Comparison of ENCODE assay signal across 12 cellular contexts in genomic region chr22:32469799-32470212, GRCh38. TPM values are rescaled to one million over a fixed set of nuclear protein-coding genes. Genes with fewer than 3 reads are reported as not detected.
DNase-seq lines count a peak whose midpoint lies in the region; ATAC-seq and TF ChIP-seq lines count a peak whose summit lies in the region.
"Had no signal": no experiment of that assay in that cellular context is flagged by ENCODE, and none has a peak within 500 bp of the region (broad histone marks: within the 10 kb centered on the region; RNA-seq: fewer than 3 reads in every experiment).

No MANE protein-coding gene starts in this region.

- no peak overlapping the region for H4K5ac ChIP-seq in IMR-90 (ENCODE audit: low read depth, low read length)

- TF ChIP-seq RAD21 in IMR-90 (IDR thresholded peaks at IDR 0.05; ENCODE audit: low read length): no peak

- H3K36me3 ChIP-seq in IMR-90 (ENCODE audit: control insufficient read depth, insufficient read depth, low read length): no peaks in the 10 kb centered on the region

- in situ Hi-C loops in IMR-90 (cut with MboI; ENCODE audit: low sequenced_read_pairs): loop anchor here (5.0 to 25.0 kb wide), 3 partner anchors 58 to 742 kb away; partner anchors contain the start of gene RTCB

- no peak overlapping the region for H3K4me3 ChIP-seq in AG10803 (ENCODE audit: low read length)
- H3K4me3 ChIP-seq in IMR-90 (ENCODE audit: insufficient read depth, low read depth, low read length): no peak overlapping the region

- H3K23ac ChIP-seq in IMR-90 (ENCODE audit: low read depth, low read length): no peak overlapping the region

- peaks cover 6% of the 10 kb centered on the region for H3K27me3 ChIP-seq in IMR-90 (ENCODE audit: control insufficient read depth, insufficient read depth, low read length)

- H2BK20ac ChIP-seq in IMR-90 (ENCODE audit: low read depth, low read length): peak overlapping the region; percentile 71; the same call in 1 of the 2 replicates

- no peak for TF ChIP-seq CTCF in AG10803 (conservative IDR thresholded peaks at IDR 0.05; ENCODE audit: low read length)
- TF ChIP-seq CTCF in IMR-90 (conservative IDR thresholded peaks at IDR 0.05; ENCODE audit: low read depth, low read length): no peak

- H3K4ac ChIP-seq in IMR-90 (ENCODE audit: low read depth, low read length): peak overlapping the region; percentile 61; the same call in 1 of the 2 replicates

- H3K9ac ChIP-seq in IMR-90 (ENCODE audit: low read depth, low read length): no peak overlapping the region

- H3K4me1 ChIP-seq in IMR-90 (ENCODE audit: control insufficient read depth, insufficient read depth, low read length): peaks cover 15% of the 10 kb centered on the region

- peak overlapping the region; percentile 80 for H2AFZ ChIP-seq in IMR-90 (replicated peaks; ENCODE audit: low read length, poor library complexity)

- H2BK120ac ChIP-seq in IMR-90 (ENCODE audit: low read depth, low read length): peak overlapping the region; percentile 72; the same call in 1 of the 2 replicates

- CTCF ChIA-PET in IMR-90 (lab: Yijun Ruan, JAX): interaction anchor here (0.8 to 2.1 kb wide), 3 partner anchors 8 to 499 kb away, joined by 3 to 6 read pairs (median 3); no protein-coding TSS in a partner anchor

- H3K9me1 ChIP-seq in IMR-90 (ENCODE audit: insufficient read depth, low read length): peaks cover 8% of the 10 kb centered on the region

- H4K91ac ChIP-seq in IMR-90 (ENCODE audit: insufficient read depth, low read depth, low read length): no peak overlapping the region

- no TSS peak for BruUV-seq in IMR-90 (replicated peaks; lab: Mats Ljungman, UMichigan)

- H3K18ac ChIP-seq in IMR-90 (ENCODE audit: low read depth, low read length): no peak overlapping the region

- peak; percentile 86 for DNase-seq in AG10803 (ENCODE audit: low read depth)
- DNase-seq in IMR-90: peak; percentile 84
- peak; percentile 89 for DNase-seq in kidney tubule cell (ENCODE audit: low spot score)
- no peak for DNase-seq in left ventricle myocardium superior
- DNase-seq: activated CD4-positive, CD25-positive, alpha-beta regulatory T cell; naive B cell; NCI-H2029; stimulated activated CD8-positive, alpha-beta memory T cell treated with anti-CD3 and anti-CD28 coated beads, Interleukin-4, amount 100 ng/mL, for 48 hours had no signal

- peak overlapping the region; percentile 14; the same call in 1 of the 2 replicates for H3K4me2 ChIP-seq in IMR-90 (ENCODE audit: low read depth, low read length)

- H3K27ac ChIP-seq in IMR-90 (ENCODE audit: insufficient read depth, low read length) (no peak overlapping the region), angular gyrus (ENCODE audit: low read depth, low read length) (peak overlapping the region; percentile 59)

- peak overlapping the region; percentile 93 for H2AK5ac ChIP-seq in IMR-90 (ENCODE audit: low read depth, low read length)

- H4K20me1 ChIP-seq in IMR-90 (ENCODE audit: insufficient read depth, low read length): no peaks in the 10 kb centered on the region

- peaks cover 0 to 5% of the 10 kb centered on the region in 2 experiments; a peak in 2 of 4 replicates for H3K79me1 ChIP-seq in IMR-90 (ENCODE audit: low read depth in 1 of 2, low read length in 2 of 2)

- no peak overlapping the region for H3K56ac ChIP-seq in IMR-90 (ENCODE audit: extremely low read depth, insufficient read depth, low read length)

- ATAC-seq in IMR-90 (ENCODE audit: low read depth) (peak; percentile 56), left ventricle myocardium superior (no peak), GM21447 (IDR thresholded peaks at IDR 0.05; ENCODE audit: unreplicated experiment) (no peak), GM21390 (IDR thresholded peaks at IDR 0.05; ENCODE audit: unreplicated experiment) (no peak), HG02571 (IDR thresholded peaks at IDR 0.05; ENCODE audit: unreplicated experiment) (no peak)

- dilution Hi-C loops in IMR-90 (cut with HindIII; ENCODE audit: low sequenced_read_pairs, unreplicated experiment): no loop called here

- TF ChIP-seq POLR2A in IMR-90 (IDR thresholded peaks at IDR 0.05; ENCODE audit: low read depth, low read length): no peak

- H3K9me3 ChIP-seq in IMR-90 (ENCODE audit: control insufficient read depth, insufficient read depth, low read length): no peaks in the 10 kb centered on the region

- peak overlapping the region; percentile 4 for H2AK9ac ChIP-seq in IMR-90 (replicated peaks; ENCODE audit: low read depth, low read length, poor library complexity)

- 0 out of 3 replicates have a peak overlapping the region, but pooled peaks have one; percentile 13 for H2BK15ac ChIP-seq in IMR-90 (ENCODE audit: low read depth, low read length)

- H4K8ac ChIP-seq in IMR-90 (ENCODE audit: low read depth in 2 of 2, low read length in 2 of 2): peak overlapping the region in 1 of 2 experiments; percentile 62; a peak in 1 of 4 replicates

- 0 out of 2 replicates have a peak overlapping the region, but pooled peaks have one; percentile 20 for H3K14ac ChIP-seq in IMR-90 (replicated peaks; ENCODE audit: low read depth, low read length)

- POLR2A ChIA-PET in IMR-90 (lab: Charles Lee; ENCODE audit: unreplicated experiment): no interaction called here

- 0% methylated on average over 2 of the region's 6 CpGs; no CpG with 5 or more reads in 1 of the 2 experiments for WGBS in IMR-90 (ENCODE audit: extremely low coverage in 2 of 2, insufficient read length in 1 of 2), 2 experiments

- intact Hi-C loops in IMR-90 (cut with micrococcal nuclease): loop anchor here (5.0 to 10.0 kb wide), 3 partner anchors 365 to 805 kb away; partner anchors contain the start of gene PISD
- intact Hi-C loops in left ventricle myocardium superior (cut with micrococcal nuclease): no loop called here

- no peak overlapping the region for H2BK5ac ChIP-seq in IMR-90 (ENCODE audit: low read depth, low read length, poor library complexity, severe bottlenecking)

TF ChIP-seq in IMR-90, 13 proteins besides CTCF, POLR2A, EP300 and RAD21:
- TF ChIP-seq CHD1 (IDR thresholded peaks at IDR 0.05; ENCODE audit: low read depth, low read length) (no peak), SMC3 (IDR thresholded peaks at IDR 0.05; ENCODE audit: low read depth, low read length) (no peak), FOS (IDR thresholded peaks at IDR 0.05; ENCODE audit: low read depth, low read length) (peak; percentile 89), USF2 (IDR thresholded peaks at IDR 0.05; ENCODE audit: low read depth, low read length) (no peak), NFE2L2 (IDR thresholded peaks at IDR 0.05; ENCODE audit: low read depth, low read length) (peak; percentile 36; the same call in 1 of the 2 replicates)

RNA-seq across cellular contexts. Expression of gene FBXO7, which starts 4.8 kb away (rescaled TPM):
- total RNA-seq in IMR-90 (2012; rRNA removed) (61.4 and 71.5 TPM in 2 replicates), left ventricle myocardium superior (32.2 TPM)
- polyA plus RNA-seq in IMR-90 (2012; rRNA removed): 69.7 and 71.5 TPM in 2 replicates
- polyA plus RNA-seq in IMR-90 (2012; cell fraction: cytosol; rRNA removed): 34.6 and 44.8 TPM in 2 replicates
- polyA plus RNA-seq in IMR-90 (2012; cell fraction: nucleus; rRNA removed; ENCODE audit: low replicate concordance): 24.9 and 76.6 TPM in 2 replicates

RNA-seq across cellular contexts. Expression of gene BPIFC, which starts 5.6 kb away (rescaled TPM):
- total RNA-seq in IMR-90 (2012; rRNA removed) (not detected in 2 replicates), left ventricle myocardium superior (not detected)
- polyA plus RNA-seq in IMR-90 (2012; rRNA removed): not detected in 2 replicates
- polyA plus RNA-seq in IMR-90 (2012; cell fraction: cytosol; rRNA removed): not detected in 2 replicates
- polyA plus RNA-seq in IMR-90 (2012; cell fraction: nucleus; rRNA removed; ENCODE audit: low replicate concordance): not detected in 2 replicates

RNA-seq across cellular contexts. Expression of gene RTCB, which starts 57.8 kb away (rescaled TPM):
- total RNA-seq in IMR-90 (2012; rRNA removed): 213 and 240 TPM in 2 replicates
- polyA plus RNA-seq in IMR-90 (2012; rRNA removed): 110 and 115 TPM in 2 replicates
- polyA plus RNA-seq in IMR-90 (2012; cell fraction: cytosol; rRNA removed): 38.5 and 83.1 TPM in 2 replicates
- polyA plus RNA-seq in IMR-90 (2012; cell fraction: nucleus; rRNA removed; ENCODE audit: low replicate concordance): 20.7 and 79.5 TPM in 2 replicates
- total RNA-seq in left ventricle myocardium superior: 43.0 TPM
